In the genomic region with DNA sequence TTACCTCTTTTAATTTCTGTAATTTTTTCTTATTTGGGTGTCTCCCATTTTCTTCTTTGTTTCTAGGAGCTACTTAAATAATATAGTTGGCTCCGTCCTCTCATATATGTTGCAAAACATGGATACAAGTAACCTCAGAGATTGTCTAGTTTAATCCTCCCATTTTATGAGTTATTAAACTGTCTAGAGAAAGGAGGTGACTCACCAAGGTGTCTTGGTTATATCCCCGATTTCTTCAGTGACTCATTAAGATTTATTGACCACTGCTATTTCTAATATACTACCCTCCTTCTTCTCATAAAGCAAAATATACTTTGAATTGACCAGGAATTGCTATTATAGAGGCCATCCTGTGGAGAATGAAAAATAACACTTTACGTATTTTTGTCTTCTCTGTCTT, we compare ENCODE assay signal across 26 cellular contexts.
DNase-seq lines count a peak whose midpoint lies in the region; ATAC-seq, FAIRE-seq and TF ChIP-seq lines count a peak whose summit lies in the region.
"Had no signal": no experiment of that assay in that cellular context is flagged by ENCODE, and none has a peak within 500 bp of the region (broad histone marks: within the 10 kb centered on the region; RNA-seq: fewer than 3 reads in every experiment).

No MANE protein-coding gene starts in this region.

- ATAC-seq in omental fat pad (ENCODE audit: low FRiP score) (peak; percentile 48), GM18873 (IDR thresholded peaks at IDR 0.05; ENCODE audit: low FRiP score, unreplicated experiment) (no peak), HG03025 (IDR thresholded peaks at IDR 0.05; ENCODE audit: low FRiP score, unreplicated experiment) (no peak)
- ATAC-seq: naive thymus-derived CD8-positive, alpha-beta T cell; stimulated activated naive CD8-positive, alpha-beta T cell treated with anti-CD3 and anti-CD28 coated beads, Interleukin-15, Interleukin-2, amounts not matched to agents 100 U/mL and 50 U/mL, for 24 hours; T-helper 17 cell had no signal

- no peak overlapping the region for H3K4me3 ChIP-seq in epithelial cell of esophagus (ENCODE audit: low read length)
- H3K4me3 ChIP-seq: HAP-1, skin epidermis, transverse colon had no signal

- no peak for TF ChIP-seq CTCF in epithelial cell of esophagus (IDR thresholded peaks at IDR 0.05; ENCODE audit: insufficient read depth, low read depth, low read length, missing control alignments)
- no peak for TF ChIP-seq CTCF in omental fat pad (IDR thresholded peaks at IDR 0.05)
- no peak for TF ChIP-seq CTCF in D721Med (IDR thresholded peaks at IDR 0.05; ENCODE audit: insufficient read depth, missing control alignments)

- DNase-seq in ELR (ENCODE audit: low read depth) (peak; percentile 86), M059J (ENCODE audit: low read depth) (peak; percentile 70), epithelial cell of esophagus (ENCODE audit: low read depth) (peak; percentile 68), omental fat pad (ENCODE audit: low spot score) (no peak), D721Med (ENCODE audit: insufficient read length, low spot score) (no peak)
- DNase-seq in activated T-cell treated with anti-CD3 and anti-CD28 coated beads, Interleukin-2, amount 50 U/mL, for 1 hour: no peak
- DNase-seq: activated CD8-positive, alpha-beta memory T cell treated with anti-CD3 and anti-CD28 coated beads, Interleukin-2, amount 50 U/mL, for 48 hours; activated effector memory CD4-positive, alpha-beta T cell treated with Interleukin-2 at 50 U/mL for 16 hours; CD4-positive, alpha-beta memory T cell; cortex of kidney; foreskin fibroblast; hippocampal formation; kidney; naive thymus-derived CD8-positive, alpha-beta T cell; NCI-H1930; NCI-H226; NCI-H774; SIG-M5; stimulated activated naive CD8-positive, alpha-beta T cell treated with anti-CD3 and anti-CD28 coated beads, Interleukin-15, Interleukin-2, amounts not matched to agents 100 U/mL and 50 U/mL, for 24 hours; T-helper 17 cell; transverse colon had no signal

- FAIRE-seq in D721Med (lab: Jason Lieb, UNC): no peak
- FAIRE-seq: endometrium, kidney had no signal

Comparison
In these comparisons a context has a peak if more than half of its experiments do, and no peak if none do; other contexts are left out.
1. DNase-seq: peak in ELR (single experiment), M059J (single experiment) and epithelial cell of esophagus (single experiment); none in omental fat pad (single experiment), activated T-cell treated with anti-CD3 and anti-CD28 coated beads, Interleukin-2, amount 50 U/mL, for 1 hour (single experiment) and D721Med (single experiment).